10 cellular contexts compared by ENCODE assay signal in genomic region chr1:39387452-39387851, GRCh38.
DNase-seq lines count a peak whose midpoint lies in the region; ATAC-seq and TF ChIP-seq lines count a peak whose summit lies in the region.
"Had no signal": no experiment of that assay in that cellular context is flagged by ENCODE, and none has a peak within 500 bp of the region (broad histone marks: within the 10 kb centered on the region; RNA-seq: fewer than 3 reads in every experiment).

No MANE protein-coding gene starts in this region.

- no peaks in the 10 kb centered on the region for H3K27me3 ChIP-seq in kidney epithelial cell (ENCODE audit: control insufficient read depth, insufficient read depth, low read length)

- POLR2A ChIA-PET in HEK293 (lab: Yijun Ruan, JAX) = interaction anchor here (0.5 to 1.1 kb wide), 2 partner anchors 195 to 569 kb away, joined by 3 read pairs; no protein-coding TSS in a partner anchor

- no peak for TF ChIP-seq CTCF in HEK293 (tag by site-specific recombination; IDR thresholded peaks at IDR 0.05)
- peak; percentile 44 for TF ChIP-seq CTCF in kidney epithelial cell (IDR thresholded peaks at IDR 0.05; ENCODE audit: insufficient read depth, low read length, poor library complexity, severe bottlenecking)

- H3K4me3 ChIP-seq in HEK293 (ENCODE audit: low read depth, low read length) (no peak overlapping the region), kidney epithelial cell (ENCODE audit: low read depth, low read length) (no peak overlapping the region)

- CTCF ChIA-PET in HEK293 (lab: Yijun Ruan, JAX) = interaction anchor here (0.6 to 3.3 kb wide), 14 partner anchors 8 to 331 kb away, joined by 3 to 21 read pairs (median 4); no protein-coding TSS in a partner anchor

- no peak overlapping the region for H3K27ac ChIP-seq in HEK293 (ENCODE audit: extremely low read depth, low read depth, low read length)
- H3K27ac ChIP-seq in adipose tissue (ENCODE audit: low read depth, low read length) = peak overlapping the region; percentile 1
- H3K27ac ChIP-seq: HL-60 had no signal

- H3K9me3 ChIP-seq in HEK293 (ENCODE audit: control insufficient read depth, insufficient read depth, low read depth, low read length) = no peaks in the 10 kb centered on the region

- H3K36me3 ChIP-seq in HEK293 (ENCODE audit: control insufficient read depth in 2 of 2, insufficient read depth in 1 of 2, low read length in 2 of 2) (peaks cover 13 to 69% of the 10 kb centered on the region in 2 experiments), kidney epithelial cell (ENCODE audit: control insufficient read depth, insufficient read depth, low read length) (no peaks in the 10 kb centered on the region)

- peak; percentile 86 for DNase-seq in ACHN
- no peak for DNase-seq in kidney epithelial cell (ENCODE audit: low read depth)
- DNase-seq in NCI-H510A (lab: John Stamatoyannopoulos, UW) = no peak
- no peak for DNase-seq in superior temporal gyrus (ENCODE audit: extremely low spot score)
- no peak for DNase-seq in NCI-H2227 (lab: John Stamatoyannopoulos, UW; ENCODE audit: unreplicated experiment)
- DNase-seq: stimulated activated CD4-positive, alpha-beta T cell treated with anti-CD3 and anti-CD28 coated beads, Interleukin-2, amount 100 ng/mL, for 24 hours had no signal

- peaks cover 1% of the 10 kb centered on the region; the same call in 1 of the 2 replicates for H3K4me1 ChIP-seq in HEK293 (ENCODE audit: control insufficient read depth, insufficient read depth, low read length)

- 94 to 95% (median 94%) methylated on average over 4 of the region's 4 CpGs for WGBS in adipose tissue, 3 donors

- in situ Hi-C loops in ACHN (cut with HindIII; ENCODE audit: low pct_ligation_motif_present, low pct_unique_long_range_greater_than_20kb, low sequenced_read_pairs) = no loop called here

- ATAC-seq in HG02840 (IDR thresholded peaks at IDR 0.05; ENCODE audit: low FRiP score, unreplicated experiment) = no peak

TF ChIP-seq in HEK293, 187 proteins besides CTCF, POLR2A, EP300 and RAD21:
- TF ChIP-seq IKZF3 (tag by site-specific recombination; IDR thresholded peaks at IDR 0.05) (no peak), ATF2 (tag by site-specific recombination; IDR thresholded peaks at IDR 0.05; ENCODE audit: low read depth) (no peak), ZBTB1 (tag by site-specific recombination; IDR thresholded peaks at IDR 0.05) (no peak), ZNF37A (tag by site-specific recombination; IDR thresholded peaks at IDR 0.05) (no peak), ZNF670 (tag by site-specific recombination; IDR thresholded peaks at IDR 0.05; ENCODE audit: low read depth) (no peak), ZNF416 (tag by site-specific recombination; IDR thresholded peaks at IDR 0.05) (no peak), TCF7L2 (IDR thresholded peaks at IDR 0.05; ENCODE audit: borderline replicate concordance, low read depth, low read length) (0 out of 2 replicates have a peak, but pooled peaks have one; percentile 21), ZNF654 (tag by site-specific recombination; IDR thresholded peaks at IDR 0.05; ENCODE audit: low read depth) (peak; percentile 39), KLF9 (tag by site-specific recombination; IDR thresholded peaks at IDR 0.05; ENCODE audit: low read depth) (no peak), ZNF354C (tag by site-specific recombination; IDR thresholded peaks at IDR 0.05; ENCODE audit: borderline replicate concordance, low read depth) (no peak), ZNF433 (tag by site-specific recombination; IDR thresholded peaks at IDR 0.05; ENCODE audit: low read depth) (no peak), ZFP41 (tag by site-specific recombination; IDR thresholded peaks at IDR 0.05; ENCODE audit: borderline replicate concordance) (no peak), KLF8 (tag by site-specific recombination; IDR thresholded peaks at IDR 0.05) (no peak)
- TF ChIP-seq, protein P1, sequence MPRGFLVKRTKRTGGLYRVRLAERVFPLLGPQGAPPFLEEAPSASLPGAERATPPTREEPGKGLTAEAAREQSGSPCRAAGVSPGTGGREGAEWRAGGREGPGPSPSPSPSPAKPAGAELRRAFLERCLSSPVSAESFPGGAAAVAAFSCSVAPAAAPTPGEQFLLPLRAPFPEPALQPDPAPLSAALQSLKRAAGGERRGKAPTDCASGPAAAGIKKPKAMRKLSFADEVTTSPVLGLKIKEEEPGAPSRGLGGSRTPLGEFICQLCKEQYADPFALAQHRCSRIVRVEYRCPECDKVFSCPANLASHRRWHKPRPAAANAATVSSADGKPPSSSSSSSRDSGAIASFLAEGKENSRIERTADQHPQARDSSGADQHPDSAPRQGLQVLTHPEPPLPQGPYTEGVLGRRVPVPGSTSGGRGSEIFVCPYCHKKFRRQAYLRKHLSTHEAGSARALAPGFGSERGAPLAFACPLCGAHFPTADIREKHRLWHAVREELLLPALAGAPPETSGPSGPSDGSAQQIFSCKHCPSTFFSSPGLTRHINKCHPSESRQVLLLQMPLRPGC (tag by site-specific recombination; IDR thresholded peaks at IDR 0.05) = no peak
